Comparison of ENCODE assay signal across 7 cellular contexts in the genomic region with DNA sequence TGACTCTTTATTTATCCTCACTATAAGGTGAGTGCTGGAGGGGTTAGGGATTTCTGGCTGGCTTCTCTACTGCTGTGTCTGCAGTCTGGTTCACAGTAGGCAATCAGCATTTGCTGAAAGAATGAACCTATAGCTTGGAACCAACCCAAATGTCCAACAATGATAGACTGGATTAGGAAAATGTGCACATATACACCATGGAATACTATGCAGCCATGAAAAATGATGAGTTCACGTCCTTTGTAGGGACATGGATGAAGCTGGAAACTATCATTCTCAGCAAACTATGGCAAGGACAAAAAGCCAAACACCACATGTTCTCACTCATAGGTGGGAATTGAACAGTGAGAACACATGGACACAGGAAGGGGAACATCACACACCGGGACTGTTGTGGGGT.
DNase-seq lines count a peak whose midpoint lies in the region; ATAC-seq and TF ChIP-seq lines count a peak whose summit lies in the region.
"Not testable (repeated sequence)": the region's sequence is repeated elsewhere in the genome, so short reads cannot be mapped to it uniquely, and the experiment has no call there.

No MANE protein-coding gene starts in this region.

- CTCF ChIA-PET in activated CD4-positive, alpha-beta memory T cell treated with anti-CD3 and anti-CD28 coated beads for 36 hours (lab: Charles Lee): not testable (repeated sequence)

- H3K4me2 ChIP-seq in DOHH2 (ENCODE audit: low read length): peak overlapping the region; percentile 85
- peak overlapping the region; percentile 95 for H3K4me2 ChIP-seq in SU-DHL-6 (ENCODE audit: low read depth, low read length, poor library complexity, severe bottlenecking)

- not testable (repeated sequence) for H3K9me3 ChIP-seq in DOHH2 (ENCODE audit: control insufficient read depth, insufficient read depth, low read length); SU-DHL-6 (ENCODE audit: insufficient read depth, low read length); endodermal cell (ENCODE audit: control insufficient read depth, low read length)

- H4K20me1 ChIP-seq in DOHH2 (ENCODE audit: control insufficient read depth, insufficient read depth, low read depth, low read length); SU-DHL-6 (ENCODE audit: low read depth, low read length): not testable (repeated sequence)

- TF ChIP-seq CTCF in DOHH2 (IDR thresholded peaks at IDR 0.05; ENCODE audit: low read depth, low read length, poor library complexity, severe bottlenecking); SU-DHL-6 (IDR thresholded peaks at IDR 0.05; ENCODE audit: insufficient read depth, low read length, poor library complexity, severe bottlenecking); endodermal cell (conservative IDR thresholded peaks at IDR 0.05): not testable (repeated sequence)

- H3K27me3 Mint-ChIP-seq in IgD-negative memory B cell; activated CD4-positive, alpha-beta memory T cell treated with anti-CD3 and anti-CD28 coated beads for 36 hours; activated naive CD4-positive, alpha-beta T cell treated with anti-CD3 and anti-CD28 coated beads, Interleukin-2, amount 50 U/mL, for 24 hours; endodermal cell (ENCODE audit: insufficient read depth); naive thymus-derived CD8-positive, alpha-beta T cell: not testable (repeated sequence)

- WGBS in endodermal cell (ENCODE audit: insufficient coverage in 1 of 2, insufficient read length in 1 of 2), 2 experiments: 97% methylated on average over 2 of the region's 2 CpGs; no CpG with 5 or more reads in 1 of the 2 experiments

- not testable (repeated sequence) for ATAC-seq in naive thymus-derived CD8-positive, alpha-beta T cell

- H3K36me3 Mint-ChIP-seq in IgD-negative memory B cell; activated naive CD4-positive, alpha-beta T cell treated with anti-CD3 and anti-CD28 coated beads, Interleukin-2, amount 50 U/mL, for 24 hours; naive thymus-derived CD8-positive, alpha-beta T cell: not testable (repeated sequence)
- H3K36me3 Mint-ChIP-seq in activated CD4-positive, alpha-beta memory T cell treated with anti-CD3 and anti-CD28 coated beads for 36 hours: peaks cover 18% of the 10 kb centered on the region
- H3K36me3 Mint-ChIP-seq in endodermal cell (ENCODE audit: low read depth): peaks cover 15% of the 10 kb centered on the region

- intact Hi-C loops in activated CD4-positive, alpha-beta memory T cell treated with anti-CD3 and anti-CD28 coated beads for 36 hours (cut with micrococcal nuclease): loop anchor here (10.0 kb wide), 1 partner anchor 1089 kb away; a partner anchor contains a TSS

- peaks cover 57% of the 10 kb centered on the region for H3F3A ChIP-seq in DOHH2 (ENCODE audit: control insufficient read depth, insufficient read depth)
- H3F3A ChIP-seq in SU-DHL-6 (ENCODE audit: insufficient read depth): peaks cover 89% of the 10 kb centered on the region

- H3K79me2 ChIP-seq in DOHH2 (ENCODE audit: control insufficient read depth, low read length) (peaks cover 91% of the 10 kb centered on the region), SU-DHL-6 (ENCODE audit: insufficient read depth, low read length) (peaks cover 87% of the 10 kb centered on the region)

- H3K4me3 Mint-ChIP-seq in IgD-negative memory B cell: peak overlapping the region; percentile 90 to 97 (median 95)
- not testable (repeated sequence) for H3K4me3 Mint-ChIP-seq in activated CD4-positive, alpha-beta memory T cell treated with anti-CD3 and anti-CD28 coated beads for 36 hours; activated naive CD4-positive, alpha-beta T cell treated with anti-CD3 and anti-CD28 coated beads, Interleukin-2, amount 50 U/mL, for 24 hours; endodermal cell
- H3K4me3 Mint-ChIP-seq in naive thymus-derived CD8-positive, alpha-beta T cell: peak overlapping the region in 4 of 10 donors; percentile 4 to 66 (median 22)

- H3K36me3 ChIP-seq in DOHH2 (ENCODE audit: control insufficient read depth, low read length): peaks cover 76% of the 10 kb centered on the region
- H3K36me3 ChIP-seq in SU-DHL-6 (ENCODE audit: low read length): peaks cover 19% of the 10 kb centered on the region
- not testable (repeated sequence) for H3K36me3 ChIP-seq in endodermal cell (ENCODE audit: control insufficient read depth, insufficient read depth, low read length)

- not testable (repeated sequence) for H3K27me3 ChIP-seq in DOHH2 (ENCODE audit: control insufficient read depth, low read length); SU-DHL-6 (ENCODE audit: low read length); endodermal cell (ENCODE audit: control insufficient read depth, insufficient read depth, low read length, poor library complexity, severe bottlenecking)

- H3K27ac Mint-ChIP-seq in IgD-negative memory B cell: peak overlapping the region; percentile 95 to 96 (median 95)
- peak overlapping the region; percentile 29 for H3K27ac Mint-ChIP-seq in activated CD4-positive, alpha-beta memory T cell treated with anti-CD3 and anti-CD28 coated beads for 36 hours
- peak overlapping the region; percentile 83 for H3K27ac Mint-ChIP-seq in activated naive CD4-positive, alpha-beta T cell treated with anti-CD3 and anti-CD28 coated beads, Interleukin-2, amount 50 U/mL, for 24 hours
- peak overlapping the region; percentile 92 for H3K27ac Mint-ChIP-seq in endodermal cell
- peak overlapping the region; percentile 20 to 99 (median 85) for H3K27ac Mint-ChIP-seq in naive thymus-derived CD8-positive, alpha-beta T cell

- H3K4me3 ChIP-seq in DOHH2 (ENCODE audit: low read length) (peak overlapping the region; percentile 77), SU-DHL-6 (ENCODE audit: insufficient read depth, low read length, poor library complexity, severe bottlenecking) (peak overlapping the region; percentile 93)
- not testable (repeated sequence) for H3K4me3 ChIP-seq in endodermal cell (ENCODE audit: low read length)

- H2AFZ ChIP-seq in SU-DHL-6 (ENCODE audit: low read depth, low read length, severe bottlenecking): not testable (repeated sequence)

- H3K9ac ChIP-seq in SU-DHL-6 (ENCODE audit: low read length): peak overlapping the region; percentile 79
- H3K9ac ChIP-seq in endodermal cell (ENCODE audit: extremely low read depth, low read length, poor library complexity, severe bottlenecking): not testable (repeated sequence)

- not testable (repeated sequence) for DNase-seq in activated CD4-positive, alpha-beta memory T cell treated with anti-CD3 and anti-CD28 coated beads for 36 hours; endodermal cell; naive thymus-derived CD8-positive, alpha-beta T cell

- H3K4me1 Mint-ChIP-seq in IgD-negative memory B cell (peaks cover 53 to 66% (median 56%) of the 10 kb centered on the region in 3 donors), endodermal cell (peaks cover 64% of the 10 kb centered on the region)
- peaks cover 44% of the 10 kb centered on the region for H3K4me1 Mint-ChIP-seq in activated CD4-positive, alpha-beta memory T cell treated with anti-CD3 and anti-CD28 coated beads for 36 hours (ENCODE audit: low read depth)
- H3K4me1 Mint-ChIP-seq in activated naive CD4-positive, alpha-beta T cell treated with anti-CD3 and anti-CD28 coated beads, Interleukin-2, amount 50 U/mL, for 24 hours: peaks cover 70% of the 10 kb centered on the region
- H3K4me1 Mint-ChIP-seq in naive thymus-derived CD8-positive, alpha-beta T cell: peaks cover 31 to 89% (median 70%) of the 10 kb centered on the region in 4 donors

- not testable (repeated sequence) for H3K9me3 Mint-ChIP-seq in IgD-negative memory B cell; activated CD4-positive, alpha-beta memory T cell treated with anti-CD3 and anti-CD28 coated beads for 36 hours; activated naive CD4-positive, alpha-beta T cell treated with anti-CD3 and anti-CD28 coated beads, Interleukin-2, amount 50 U/mL, for 24 hours; endodermal cell; naive thymus-derived CD8-positive, alpha-beta T cell

- not testable (repeated sequence) for H3K9me2 ChIP-seq in DOHH2 (replicated peaks; ENCODE audit: control insufficient read depth, low read length); SU-DHL-6 (replicated peaks; ENCODE audit: insufficient read depth, low read length)

- peak overlapping the region; percentile 98 for H3K27ac ChIP-seq in DOHH2 (ENCODE audit: low read depth, low read length)
- H3K27ac ChIP-seq in SU-DHL-6 (ENCODE audit: low read depth, low read length): peak overlapping the region; percentile 100
- not testable (repeated sequence) for H3K27ac ChIP-seq in endodermal cell (ENCODE audit: low read depth, low read length)

- POLR2A ChIA-PET in activated CD4-positive, alpha-beta memory T cell treated with anti-CD3 and anti-CD28 coated beads for 36 hours (lab: Charles Lee): not testable (repeated sequence)
- POLR2A ChIA-PET in naive thymus-derived CD8-positive, alpha-beta T cell (lab: Charles Lee): interaction anchor here (0.6 to 1.6 kb wide), 3 partner anchors 9 to 116 kb away, joined by 3 read pairs; a partner anchor contains a TSS

- H3K4me1 ChIP-seq in DOHH2 (ENCODE audit: control insufficient read depth, low read length): peaks cover 90% of the 10 kb centered on the region
- H3K4me1 ChIP-seq in endodermal cell (ENCODE audit: control insufficient read depth, insufficient read depth, low read length): peaks cover 26% of the 10 kb centered on the region

Comparison
In these comparisons a context has a peak if more than half of its experiments do, and no peak if none do; other contexts are left out.
1. H3K27ac Mint-ChIP-seq: peak in every context shown above with its lines; median percentile 95 in IgD-negative memory B cell; 92 in endodermal cell; 85 in naive thymus-derived CD8-positive, alpha-beta T cell; 83 in activated naive CD4-positive, alpha-beta T cell treated with anti-CD3 and anti-CD28 coated beads, Interleukin-2, amount 50 U/mL, for 24 hours; 29 in activated CD4-positive, alpha-beta memory T cell treated with anti-CD3 and anti-CD28 coated beads for 36 hours.